In the genomic region with DNA sequence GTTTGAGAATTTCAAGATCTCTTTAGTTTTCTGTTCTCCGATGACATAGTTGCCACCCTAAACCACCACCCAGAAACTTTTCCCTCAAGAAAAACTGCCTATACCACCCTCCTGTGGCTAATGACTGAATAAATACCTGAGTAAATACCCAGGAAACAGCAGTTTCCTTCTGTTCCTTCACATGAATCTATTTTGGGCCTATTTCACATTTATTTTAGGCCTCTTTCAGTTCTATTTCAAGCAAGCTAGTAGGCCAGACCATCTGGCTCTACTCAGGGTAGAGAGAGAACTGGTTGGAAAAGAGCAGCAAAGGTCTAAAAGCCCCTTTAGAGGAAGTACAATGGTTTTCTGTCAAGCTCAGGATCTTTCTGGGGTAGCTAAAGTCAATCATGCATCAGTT, we compare ENCODE assay signal across 10 cellular contexts. TPM values are rescaled to one million over a fixed set of nuclear protein-coding genes. Genes with fewer than 3 reads are reported as not detected.
A peak's percentile ranks its signal among the peaks of the same experiment; 100 is the strongest.
DNase-seq lines count a peak whose midpoint lies in the region; ATAC-seq and TF ChIP-seq lines count a peak whose summit lies in the region.
"Had no signal": no experiment of that assay in that cellular context is flagged by ENCODE, and none has a peak within 500 bp of the region (broad histone marks: within the 10 kb centered on the region; RNA-seq: fewer than 3 reads in every experiment).

No MANE protein-coding gene starts in this region.

- no peak overlapping the region for H3K27ac ChIP-seq in CD8-positive, alpha-beta T cell (ENCODE audit: low read depth, low read length)
- no peak overlapping the region for H3K27ac ChIP-seq in RWPE1

- no peaks in the 10 kb centered on the region for H3K4me1 ChIP-seq in CD8-positive, alpha-beta T cell (ENCODE audit: insufficient read depth, low read length)

- POLR2A ChIA-PET in CD8-positive, alpha-beta T cell (lab: Charles Lee), result no interaction called here
- POLR2A ChIA-PET in RWPE1 (lab: Yijun Ruan, JAX; ENCODE audit: low non-redundant PET), result no interaction called here

- H3K4me3 Mint-ChIP-seq in CD8-positive, alpha-beta T cell, result no peak overlapping the region
- H3K4me3 Mint-ChIP-seq in central memory CD8-positive, alpha-beta T cell, result no peak overlapping the region

- peak; percentile 24 for TF ChIP-seq CTCF in CD8-positive, alpha-beta T cell (IDR thresholded peaks at IDR 0.05)
- TF ChIP-seq CTCF in RWPE1 (conservative IDR thresholded peaks at IDR 0.05; ENCODE audit: low read depth), result no peak

- no peak for DNase-seq in CD8-positive, alpha-beta T cell
- no peak for DNase-seq in central memory CD8-positive, alpha-beta T cell (ENCODE audit: low spot score in 2 of 2)
- DNase-seq in NCI-H1694 treated with DMSO at 0.1 percent for 48 hours (lab: John Stamatoyannopoulos, UW) (no peak), RWPE1 (ENCODE audit: low spot score) (no peak), inferior parietal cortex (ENCODE audit: extremely low spot score) (no peak), activated gamma-delta T cell (lab: John Stamatoyannopoulos, UW) (no peak)
- DNase-seq: NCI-H526; stimulated activated CD4-positive, alpha-beta T cell treated with anti-CD3 and anti-CD28 coated beads, Interleukin-15, amount 100 ng/mL, for 24 hours had no signal

- intact Hi-C loops in CD8-positive, alpha-beta T cell (cut with DNase I, micrococcal nuclease), result loop anchor here in 1 of 2 experiments (5.0 to 10.0 kb wide), 2 partner anchors 57 to 409 kb away; a partner anchor contains a TSS

- peak; percentile 61 for ATAC-seq in CD8-positive, alpha-beta T cell
- ATAC-seq in GM19438 (IDR thresholded peaks at IDR 0.05; ENCODE audit: low read depth, unreplicated experiment) (peak; percentile 76), HG03103 (IDR thresholded peaks at IDR 0.05; ENCODE audit: low read depth, unreplicated experiment) (peak; percentile 85)
- peak; percentile 36 for ATAC-seq in central memory CD8-positive, alpha-beta T cell (replicated peaks; ENCODE audit: extremely low read depth, poor library complexity, severe bottlenecking)

- CTCF ChIA-PET in CD8-positive, alpha-beta T cell (lab: Charles Lee), result interaction anchor here (0.6 to 1.5 kb wide), 3 partner anchors 10 to 1787 kb away, joined by 3 read pairs; no protein-coding TSS in a partner anchor
- CTCF ChIA-PET in RWPE1 (lab: Yijun Ruan, JAX), result no interaction called here

- H3K9me3 ChIP-seq in CD8-positive, alpha-beta T cell (ENCODE audit: low read length), result no peaks in the 10 kb centered on the region

- no peak overlapping the region for H3K27ac Mint-ChIP-seq in CD8-positive, alpha-beta T cell
- H3K27ac Mint-ChIP-seq in central memory CD8-positive, alpha-beta T cell (ENCODE audit: low read depth), result no peak overlapping the region

- no peaks in the 10 kb centered on the region for H3K36me3 Mint-ChIP-seq in CD8-positive, alpha-beta T cell
- no peaks in the 10 kb centered on the region for H3K36me3 Mint-ChIP-seq in central memory CD8-positive, alpha-beta T cell (ENCODE audit: insufficient read depth)

- no peaks in the 10 kb centered on the region for H3K27me3 ChIP-seq in CD8-positive, alpha-beta T cell (ENCODE audit: insufficient read depth, low read length)

- H3K36me3 ChIP-seq in CD8-positive, alpha-beta T cell (ENCODE audit: insufficient read depth, low read length), result no peaks in the 10 kb centered on the region

- peaks cover 2% of the 10 kb centered on the region for H3K27me3 Mint-ChIP-seq in CD8-positive, alpha-beta T cell (ENCODE audit: low read depth)
- no peaks in the 10 kb centered on the region for H3K27me3 Mint-ChIP-seq in central memory CD8-positive, alpha-beta T cell

- peaks cover 4% of the 10 kb centered on the region for H3K4me1 Mint-ChIP-seq in CD8-positive, alpha-beta T cell (ENCODE audit: low read depth)
- H3K4me1 Mint-ChIP-seq in central memory CD8-positive, alpha-beta T cell, result peaks cover 5% of the 10 kb centered on the region

- no peaks in the 10 kb centered on the region for H3K9me3 Mint-ChIP-seq in CD8-positive, alpha-beta T cell
- H3K9me3 Mint-ChIP-seq in central memory CD8-positive, alpha-beta T cell, result no peaks in the 10 kb centered on the region

- H3K4me3 ChIP-seq in CD8-positive, alpha-beta T cell (ENCODE audit: low read depth, low read length), result no peak overlapping the region

RNA-seq across cellular contexts. Expression of a gene that starts 23.4 kb away (rescaled TPM):
- total RNA-seq in CD8-positive, alpha-beta T cell, result 10 to 100 TPM; 13.1 to 17.8 TPM
